Comparison of ENCODE assay signal across 8 cellular contexts in the genomic region with DNA sequence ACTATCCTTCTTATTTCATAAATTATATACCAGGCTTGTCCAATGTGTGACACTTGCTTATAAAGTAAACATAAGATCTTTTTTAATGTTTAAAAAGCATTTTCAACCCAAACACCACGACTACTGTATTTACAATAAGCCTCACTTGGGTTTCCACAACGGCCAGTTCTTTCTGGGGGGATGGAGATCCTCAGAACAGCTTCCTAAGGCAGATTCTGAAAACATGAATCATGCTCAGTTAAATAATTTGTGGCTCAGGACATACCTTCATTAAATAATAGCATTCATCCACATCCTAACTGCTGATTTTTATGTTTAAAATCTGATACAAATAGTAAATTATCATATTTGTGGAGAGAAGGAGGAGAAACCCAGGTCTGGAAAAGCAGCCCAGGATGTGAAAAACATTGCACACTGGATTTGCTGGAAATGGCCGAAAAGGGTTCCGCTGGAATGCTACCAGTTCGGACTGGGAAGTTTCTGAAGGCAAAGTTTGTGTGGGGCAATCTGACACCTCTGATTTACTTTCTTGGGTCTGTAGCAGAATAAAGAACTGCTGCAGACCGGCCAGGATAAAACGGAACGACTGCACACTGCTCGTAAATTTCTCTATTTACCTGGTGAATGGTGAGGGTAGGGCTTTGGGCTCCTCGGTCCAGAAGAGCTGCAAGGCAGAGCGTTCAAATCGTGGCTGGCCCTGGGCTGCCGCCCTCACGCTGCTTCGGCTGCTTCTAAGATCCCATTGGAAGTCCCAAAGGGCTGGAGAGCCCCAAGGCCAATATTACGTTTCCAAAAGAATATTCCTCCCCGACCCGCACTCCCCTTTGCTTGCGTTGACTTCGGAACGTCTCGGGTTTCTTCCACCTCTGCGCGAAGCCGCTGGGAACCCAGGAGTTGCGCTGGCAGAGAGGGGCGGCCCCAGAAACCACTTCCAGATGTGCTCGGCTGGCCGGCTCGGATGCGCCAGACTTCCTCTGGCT. TPM values are rescaled to one million over a fixed set of nuclear protein-coding genes. Genes with fewer than 3 reads are reported as not detected.
DNase-seq lines count a peak whose midpoint lies in the region; ATAC-seq and TF ChIP-seq lines count a peak whose summit lies in the region.

A gene with protein sequence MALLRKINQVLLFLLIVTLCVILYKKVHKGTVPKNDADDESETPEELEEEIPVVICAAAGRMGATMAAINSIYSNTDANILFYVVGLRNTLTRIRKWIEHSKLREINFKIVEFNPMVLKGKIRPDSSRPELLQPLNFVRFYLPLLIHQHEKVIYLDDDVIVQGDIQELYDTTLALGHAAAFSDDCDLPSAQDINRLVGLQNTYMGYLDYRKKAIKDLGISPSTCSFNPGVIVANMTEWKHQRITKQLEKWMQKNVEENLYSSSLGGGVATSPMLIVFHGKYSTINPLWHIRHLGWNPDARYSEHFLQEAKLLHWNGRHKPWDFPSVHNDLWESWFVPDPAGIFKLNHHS (minus strand): TSS at position 910 of the 980 bp plus-strand sequence. CDS start 30,539 bp downstream, outside the sequence.

- peaks cover 5% of the 10 kb centered on the region for H3K4me1 Mint-ChIP-seq in activated naive CD8-positive, alpha-beta T cell treated with anti-CD3 and anti-CD28 coated beads for 36 hours
- peaks cover 4 to 7% of the 10 kb centered on the region in 2 donors for H3K4me1 Mint-ChIP-seq in effector memory CD8-positive, alpha-beta T cell (ENCODE audit: low read depth in 2 of 2)

- DNase-seq in NCI-H146 (lab: John Stamatoyannopoulos, UW): peak; percentile 30
- DNase-seq in NCI-H146 treated with DMSO at 0.1 percent for 48 hours (lab: John Stamatoyannopoulos, UW; ENCODE audit: unreplicated experiment): no peak
- DNase-seq in activated naive CD8-positive, alpha-beta T cell treated with anti-CD3 and anti-CD28 coated beads for 36 hours: peak; percentile 7
- peak; percentile 65 for DNase-seq in right atrium auricular region (ENCODE audit: low spot score)
- DNase-seq in sciatic nerve (ENCODE audit: low spot score): peak; percentile 83
- no peak for DNase-seq in NCI-H1436 treated with DMSO at 0.1 percent for 48 hours (lab: John Stamatoyannopoulos, UW)
- no peak for DNase-seq in effector memory CD8-positive, alpha-beta T cell
- no peak for DNase-seq in UCSD-AML1 (lab: John Stamatoyannopoulos, UW; ENCODE audit: unreplicated experiment)

- H3K4me3 Mint-ChIP-seq in activated naive CD8-positive, alpha-beta T cell treated with anti-CD3 and anti-CD28 coated beads for 36 hours: peak within 1 kb of the TSS; percentile 52
- H3K4me3 Mint-ChIP-seq in effector memory CD8-positive, alpha-beta T cell: peak within 1 kb of the TSS in 1 of 2 donors; percentile 53

- H3K27me3 Mint-ChIP-seq in activated naive CD8-positive, alpha-beta T cell treated with anti-CD3 and anti-CD28 coated beads for 36 hours: peaks cover 50% of the 10 kb centered on the region
- peaks cover 16 to 44% of the 10 kb centered on the region in 2 donors for H3K27me3 Mint-ChIP-seq in effector memory CD8-positive, alpha-beta T cell

- TF ChIP-seq CTCF in right atrium auricular region (IDR thresholded peaks at IDR 0.05): no peak

- H3K27ac Mint-ChIP-seq in activated naive CD8-positive, alpha-beta T cell treated with anti-CD3 and anti-CD28 coated beads for 36 hours: no peak within 1 kb of the TSS
- H3K27ac Mint-ChIP-seq in effector memory CD8-positive, alpha-beta T cell: no peak within 1 kb of the TSS

- no peaks in the 10 kb centered on the region for H3K9me3 ChIP-seq in right atrium auricular region

- H3K36me3 Mint-ChIP-seq in activated naive CD8-positive, alpha-beta T cell treated with anti-CD3 and anti-CD28 coated beads for 36 hours: no peaks in the 10 kb centered on the region
- H3K36me3 Mint-ChIP-seq in effector memory CD8-positive, alpha-beta T cell (ENCODE audit: insufficient read depth): no peaks in the 10 kb centered on the region

- H3K36me3 ChIP-seq in right atrium auricular region: no peaks in the 10 kb centered on the region

- peak within 1 kb of the TSS; percentile 48 to 58 for H3K27ac ChIP-seq in right atrium auricular region

- peak; percentile 95 for ATAC-seq in sciatic nerve
- ATAC-seq in effector memory CD8-positive, alpha-beta T cell (replicated peaks): no peak

- no peaks in the 10 kb centered on the region for H3K9me3 Mint-ChIP-seq in activated naive CD8-positive, alpha-beta T cell treated with anti-CD3 and anti-CD28 coated beads for 36 hours
- no peaks in the 10 kb centered on the region for H3K9me3 Mint-ChIP-seq in effector memory CD8-positive, alpha-beta T cell

- peak within 1 kb of the TSS; percentile 35 to 53 for H3K4me3 ChIP-seq in right atrium auricular region

- no peaks in the 10 kb centered on the region for H3K27me3 ChIP-seq in right atrium auricular region

- intact Hi-C loops in sciatic nerve (cut with DNase I): no loop called here

- H3K4me1 ChIP-seq in right atrium auricular region: peaks cover 0 to 32% of the 10 kb centered on the region in 2 donors

RNA-seq across cellular contexts. Expression of the gene that starts here (rescaled TPM):
- total RNA-seq in activated naive CD8-positive, alpha-beta T cell treated with anti-CD3 and anti-CD28 coated beads for 36 hours: under 1 TPM in 1 of 2 experiments, not detected in 1; 0.43 TPM
- total RNA-seq in right atrium auricular region: 1 to 10 TPM; 5.6 to 9.9 TPM
- total RNA-seq in sciatic nerve: 44.8 TPM

Comparison
In these comparisons a context has a peak if more than half of its experiments do, and no peak if none do; other contexts are left out.
1. RNA of the gene that starts here (total RNA-seq): 44.8 TPM in sciatic nerve (single experiment) and 5.6 to 9.9 TPM in right atrium auricular region; 0.43 TPM in activated naive CD8-positive, alpha-beta T cell treated with anti-CD3 and anti-CD28 coated beads for 36 hours; every median in the first group is over 4 times any median in the second.
2. DNase-seq: peak in NCI-H146 (single experiment), right atrium auricular region (single experiment) and sciatic nerve (single experiment); none in NCI-H146 treated with DMSO at 0.1 percent for 48 hours (single experiment), NCI-H1436 treated with DMSO at 0.1 percent for 48 hours (single experiment), effector memory CD8-positive, alpha-beta T cell (0 of 3) and UCSD-AML1 (single experiment).
3. Peak in DNase-seq in activated naive CD8-positive, alpha-beta T cell treated with anti-CD3 and anti-CD28 coated beads for 36 hours; RNA of the gene not detected or under 1 TPM.